Comparison of ENCODE assay signal across 28 cellular contexts in the genomic region with DNA sequence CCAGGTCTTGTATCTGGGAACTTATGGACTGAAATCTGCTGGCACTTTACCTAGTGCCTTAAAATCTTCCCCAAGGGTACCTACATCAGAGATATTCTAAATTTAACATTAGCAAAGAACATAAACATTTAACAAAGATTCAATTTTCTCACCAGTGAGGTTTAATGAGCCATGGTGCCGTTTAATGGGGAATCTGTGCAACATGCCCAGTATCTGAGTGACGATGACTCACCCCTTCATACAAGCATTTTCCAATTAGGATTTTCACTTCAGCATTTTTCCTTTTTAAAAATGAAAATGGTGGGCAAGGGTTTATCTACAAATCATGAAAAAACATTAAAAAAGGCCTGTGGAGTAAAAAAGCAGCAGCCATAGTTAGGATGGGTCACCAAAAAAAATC.
DNase-seq lines count a peak whose midpoint lies in the region; ATAC-seq and TF ChIP-seq lines count a peak whose summit lies in the region.
"Had no signal": no experiment of that assay in that cellular context is flagged by ENCODE, and none has a peak within 500 bp of the region (broad histone marks: within the 10 kb centered on the region; RNA-seq: fewer than 3 reads in every experiment).

No MANE protein-coding gene starts in this region.

- H3K4me2 ChIP-seq in GM23248 (ENCODE audit: unreplicated experiment) (peak overlapping the region; percentile 22), smooth muscle cell (no peak overlapping the region)

- intact Hi-C loops in psoas muscle (cut with DNase I): no loop called here

- H3K9me3 ChIP-seq in GM23248 (ENCODE audit: low read depth) (no peaks in the 10 kb centered on the region), adipocyte (ENCODE audit: control insufficient read depth, low read length) (peaks cover 10% of the 10 kb centered on the region), smooth muscle cell (replicated peaks; ENCODE audit: low read depth) (no peaks in the 10 kb centered on the region), psoas muscle (no peaks in the 10 kb centered on the region)
- H3K9me3 ChIP-seq: adrenal gland, lower lobe of right lung had no signal

- H3K9me2 ChIP-seq in GM23248 (ENCODE audit: insufficient read depth): no peaks in the 10 kb centered on the region

- H3K9me3 Mint-ChIP-seq in activated naive CD8-positive, alpha-beta T cell treated with anti-CD3 and anti-CD28 coated beads for 36 hours: peaks cover 2% of the 10 kb centered on the region
- H3K9me3 Mint-ChIP-seq: activated CD4-positive, alpha-beta memory T cell treated with anti-CD3 and anti-CD28 coated beads, Interleukin-2, amount 10 ng/mL, durations not matched to agents 7 days and 5 days; effector memory CD8-positive, alpha-beta T cell; natural killer cell had no signal

- H3K36me3 Mint-ChIP-seq in activated naive CD8-positive, alpha-beta T cell treated with anti-CD3 and anti-CD28 coated beads for 36 hours: no peaks in the 10 kb centered on the region
- H3K36me3 Mint-ChIP-seq: natural killer cell had no signal

- H3K79me2 ChIP-seq in GM23248 (ENCODE audit: insufficient read depth): no peaks in the 10 kb centered on the region
- no peaks in the 10 kb centered on the region for H3K79me2 ChIP-seq in smooth muscle cell (ENCODE audit: low read depth)

- TF ChIP-seq CTCF in fibroblast of mammary gland (conservative IDR thresholded peaks at IDR 0.05; ENCODE audit: control insufficient read depth, insufficient read depth, low read depth, low read length) (no peak), smooth muscle cell (IDR thresholded peaks at IDR 0.05; ENCODE audit: borderline replicate concordance, insufficient read depth, poor library complexity, severe bottlenecking) (no peak), psoas muscle (IDR thresholded peaks at IDR 0.05) (no peak)

- 3 to 6% methylated on average over 2 of the region's 2 CpGs for WGBS in GM23248 (ENCODE audit: low coverage in 1 of 2, low lambda C conversion rate in 2 of 2, missing lambda C conversion rate in 2 of 2), 2 experiments
- 34% methylated on average over 2 of the region's 2 CpGs for WGBS in smooth muscle cell (ENCODE audit: low lambda C conversion rate)
- WGBS in psoas muscle, 3 donors: 29 to 76% (median 40%) methylated on average over 2 of the region's 2 CpGs

- in situ Hi-C loops in GM23248 (cut with MboI): no loop called here

- no peaks in the 10 kb centered on the region for H3K27me3 Mint-ChIP-seq in activated naive CD8-positive, alpha-beta T cell treated with anti-CD3 and anti-CD28 coated beads for 36 hours
- H3K27me3 Mint-ChIP-seq: activated CD4-positive, alpha-beta memory T cell treated with anti-CD3 and anti-CD28 coated beads, Interleukin-2, amount 10 ng/mL, durations not matched to agents 7 days and 5 days; effector memory CD8-positive, alpha-beta T cell; stimulated activated memory B cell treated with anti-CD40 and anti-IgM and Interleukin-4, amounts not matched to agents 10 μg/mL and 1 μg/mL and 100 μg/mL, for 72 hours had no signal

- H3K36me3 ChIP-seq in GM23248 (ENCODE audit: low read depth) (no peaks in the 10 kb centered on the region), adipocyte (ENCODE audit: control insufficient read depth, insufficient read depth, low read length, severe bottlenecking) (no peaks in the 10 kb centered on the region), smooth muscle cell (ENCODE audit: low read depth) (no peaks in the 10 kb centered on the region), psoas muscle (ENCODE audit: insufficient read depth in 1 of 2, low read depth in 1 of 2) (no peaks in the 10 kb centered on the region)
- H3K36me3 ChIP-seq: adrenal gland, lower lobe of right lung had no signal

- H3K9ac ChIP-seq in GM23248 (no peak overlapping the region), adipocyte (ENCODE audit: low read length) (peak overlapping the region; percentile 48), smooth muscle cell (ENCODE audit: low read depth) (no peak overlapping the region)

- H3K27me3 ChIP-seq in GM23248 (replicated peaks; ENCODE audit: insufficient read depth): no peaks in the 10 kb centered on the region
- H3K27me3 ChIP-seq in adipocyte (replicated peaks; ENCODE audit: control insufficient read depth, insufficient read depth, low read length): no peaks in the 10 kb centered on the region
- H3K27me3 ChIP-seq in smooth muscle cell (ENCODE audit: low read depth): no peaks in the 10 kb centered on the region
- H3K27me3 ChIP-seq in psoas muscle (ENCODE audit: insufficient read depth in 3 of 3, low read length in 2 of 3): no peaks in the 10 kb centered on the region
- H3K27me3 ChIP-seq: adrenal gland had no signal

- no peak overlapping the region for H3K27ac Mint-ChIP-seq in activated naive CD8-positive, alpha-beta T cell treated with anti-CD3 and anti-CD28 coated beads for 36 hours
- H3K27ac Mint-ChIP-seq: activated CD4-positive, alpha-beta memory T cell treated with anti-CD3 and anti-CD28 coated beads, Interleukin-2, amount 10 ng/mL, durations not matched to agents 7 days and 5 days; effector memory CD8-positive, alpha-beta T cell; H9; natural killer cell; stimulated activated memory B cell treated with anti-CD40 and anti-IgM and Interleukin-4, amounts not matched to agents 10 μg/mL and 1 μg/mL and 100 μg/mL, for 72 hours had no signal

- H3K4me1 ChIP-seq in GM23248 (ENCODE audit: insufficient read depth) (peaks cover 24% of the 10 kb centered on the region), adipocyte (ENCODE audit: control insufficient read depth, insufficient read depth, low read length) (peaks cover 55% of the 10 kb centered on the region), smooth muscle cell (ENCODE audit: low read depth) (no peaks in the 10 kb centered on the region), psoas muscle (no peaks in the 10 kb centered on the region)
- H3K4me1 ChIP-seq: adrenal gland, lower lobe of right lung had no signal

- no peaks in the 10 kb centered on the region for H4K20me1 ChIP-seq in GM23248 (ENCODE audit: insufficient read depth)
- H4K20me1 ChIP-seq in smooth muscle cell (ENCODE audit: low read depth): no peaks in the 10 kb centered on the region

- peak overlapping the region; percentile 24; the same call in 1 of the 2 replicates for H2AFZ ChIP-seq in GM23248
- no peak overlapping the region for H2AFZ ChIP-seq in smooth muscle cell (ENCODE audit: low read depth)

- H3K4me3 ChIP-seq in GM23248 (no peak overlapping the region), adipocyte (ENCODE audit: low read length) (peak overlapping the region; percentile 2), fibroblast of mammary gland (ENCODE audit: control insufficient read depth, low read depth, low read length) (no peak overlapping the region), smooth muscle cell (no peak overlapping the region), psoas muscle (no peak overlapping the region)
- H3K4me3 ChIP-seq: adrenal gland, lower lobe of right lung had no signal

- H3K4me3 Mint-ChIP-seq in activated naive CD8-positive, alpha-beta T cell treated with anti-CD3 and anti-CD28 coated beads for 36 hours: no peak overlapping the region
- H3K4me3 Mint-ChIP-seq: activated CD4-positive, alpha-beta memory T cell treated with anti-CD3 and anti-CD28 coated beads, Interleukin-2, amount 10 ng/mL, durations not matched to agents 7 days and 5 days; effector memory CD8-positive, alpha-beta T cell; H9; natural killer cell; stimulated activated memory B cell treated with anti-CD40 and anti-IgM and Interleukin-4, amounts not matched to agents 10 μg/mL and 1 μg/mL and 100 μg/mL, for 72 hours had no signal

- DNase-seq in GM23248: peak; percentile 86
- peak; percentile 30 for DNase-seq in adipocyte (ENCODE audit: low read depth)
- peak; percentile 29 for DNase-seq in fibroblast of mammary gland (ENCODE audit: low read depth)
- DNase-seq in smooth muscle cell (lab: John Stamatoyannopoulos, UW; ENCODE audit: unreplicated experiment): no peak
- DNase-seq in psoas muscle: no peak
- DNase-seq in activated naive CD8-positive, alpha-beta T cell treated with anti-CD3 and anti-CD28 coated beads for 36 hours: no peak
- DNase-seq: activated CD4-positive, alpha-beta memory T cell treated with anti-CD3 and anti-CD28 coated beads, Interleukin-2, amount 10 ng/mL, durations not matched to agents 7 days and 5 days; activated CD8-positive, alpha-beta memory T cell treated with anti-CD3 and anti-CD28 coated beads, Interleukin-2, amount 50 U/mL, for 4 hours; activated naive CD4-positive, alpha-beta T cell treated with Interleukin-2 at 50 U/mL for 16 hours; adrenal gland; DND-41; effector memory CD8-positive, alpha-beta T cell; erythroblast; foreskin melanocyte; GF-D8; H9; lower lobe of right lung; natural killer cell; NCI-H1436; NCI-H2081; NCI-H2227 treated with DMSO at 0.1 percent for 48 hours; NCI-H526 treated with DMSO at 0.1 percent for 48 hours; occipital lobe; SIG-M5; SW 1271; trophoblast cell had no signal

- ATAC-seq in psoas muscle (no peak), GM21390 (IDR thresholded peaks at IDR 0.05; ENCODE audit: unreplicated experiment) (no peak)
- ATAC-seq: effector memory CD8-positive, alpha-beta T cell; lower lobe of right lung; natural killer cell; stimulated activated memory B cell treated with anti-CD40 and anti-IgM and Interleukin-4, amounts not matched to agents 10 μg/mL and 1 μg/mL and 100 μg/mL, for 72 hours had no signal

- H3K27ac ChIP-seq in GM23248: no peak overlapping the region
- peak overlapping the region; percentile 43 for H3K27ac ChIP-seq in smooth muscle cell (ENCODE audit: low read depth)
- no peak overlapping the region for H3K27ac ChIP-seq in psoas muscle
- H3K27ac ChIP-seq: adrenal gland, lower lobe of right lung had no signal

- H3F3A ChIP-seq in GM23248 (ENCODE audit: insufficient read depth): peaks cover 15% of the 10 kb centered on the region
- H3F3A ChIP-seq in smooth muscle cell (ENCODE audit: low read depth): no peaks in the 10 kb centered on the region

- no peaks in the 10 kb centered on the region for H3K4me1 Mint-ChIP-seq in activated naive CD8-positive, alpha-beta T cell treated with anti-CD3 and anti-CD28 coated beads for 36 hours
- H3K4me1 Mint-ChIP-seq: activated CD4-positive, alpha-beta memory T cell treated with anti-CD3 and anti-CD28 coated beads, Interleukin-2, amount 10 ng/mL, durations not matched to agents 7 days and 5 days; stimulated activated memory B cell treated with anti-CD40 and anti-IgM and Interleukin-4, amounts not matched to agents 10 μg/mL and 1 μg/mL and 100 μg/mL, for 72 hours had no signal

Comparison
In these comparisons a context has a peak if more than half of its experiments do, and no peak if none do; other contexts are left out.
1. DNase-seq: peak in GM23248 (single experiment), adipocyte (single experiment) and fibroblast of mammary gland (single experiment); none in smooth muscle cell (single experiment), psoas muscle (0 of 2) and activated naive CD8-positive, alpha-beta T cell treated with anti-CD3 and anti-CD28 coated beads for 36 hours (single experiment).